In genomic region chr7:74997811-74998210, GRCh38 we compare ENCODE assay signal across 7 cellular contexts. TPM values are rescaled to one million over a fixed set of nuclear protein-coding genes. Genes with fewer than 3 reads are reported as not detected.
DNase-seq lines count a peak whose midpoint lies in the region; TF ChIP-seq lines count a peak whose summit lies in the region.
"Not testable (repeated sequence)": the region's sequence is repeated elsewhere in the genome, so short reads cannot be mapped to it uniquely, and the experiment has no call there.

No MANE protein-coding gene starts in this region.

- peak overlapping the region; percentile 16 for H3K27ac Mint-ChIP-seq in activated CD4-positive, alpha-beta memory T cell treated with anti-CD3 and anti-CD28 coated beads, Interleukin-2, amount 10 ng/mL, durations not matched to agents 7 days and 5 days
- H3K27ac Mint-ChIP-seq in MCF 10A (ENCODE audit: low read depth, unreplicated experiment): peak overlapping the region; percentile 46

- not testable (repeated sequence) for H3K9me3 ChIP-seq in right atrium auricular region; osteoblast (ENCODE audit: low read depth, low read length)

- H3K36me3 ChIP-seq in right atrium auricular region; osteoblast (ENCODE audit: insufficient read depth, low read length): not testable (repeated sequence)

- POLR2A ChIA-PET in activated CD4-positive, alpha-beta memory T cell treated with anti-CD3 and anti-CD28 coated beads, Interleukin-2, amount 10 ng/mL, durations not matched to agents 7 days and 5 days (lab: Charles Lee); MCF 10A (lab: Yijun Ruan, JAX): not testable (repeated sequence)

- CTCF ChIA-PET in activated CD4-positive, alpha-beta memory T cell treated with anti-CD3 and anti-CD28 coated beads, Interleukin-2, amount 10 ng/mL, durations not matched to agents 7 days and 5 days (lab: Charles Lee); MCF 10A (lab: Yijun Ruan, JAX): not testable (repeated sequence)

- H4K20me1 ChIP-seq in osteoblast (ENCODE audit: insufficient read depth, low read length): peaks cover 37% of the 10 kb centered on the region

- peaks cover 0 to 40% of the 10 kb centered on the region in 2 donors for H3K4me1 ChIP-seq in right atrium auricular region
- not testable (repeated sequence) for H3K4me1 ChIP-seq in osteoblast (ENCODE audit: insufficient read depth, low read length)

- in situ Hi-C loops in G401 (cut with HindIII; ENCODE audit: low sequenced_read_pairs): not testable (repeated sequence)

- not testable (repeated sequence) for H3K4me3 ChIP-seq in right atrium auricular region; osteoblast (ENCODE audit: insufficient read depth, low read length)

- not testable (repeated sequence) for H3K27me3 Mint-ChIP-seq in activated CD4-positive, alpha-beta memory T cell treated with anti-CD3 and anti-CD28 coated beads, Interleukin-2, amount 10 ng/mL, durations not matched to agents 7 days and 5 days; MCF 10A (ENCODE audit: insufficient read depth, unreplicated experiment)

- not testable (repeated sequence) for TF ChIP-seq CTCF in MCF 10A (IDR thresholded peaks at IDR 0.05; ENCODE audit: unreplicated experiment); right atrium auricular region (IDR thresholded peaks at IDR 0.05); osteoblast (IDR thresholded peaks at IDR 0.05; ENCODE audit: extremely low read depth, low read depth, low read length)

- H3K27me3 ChIP-seq in right atrium auricular region; osteoblast (ENCODE audit: insufficient read depth, low read length): not testable (repeated sequence)

- not testable (repeated sequence) for H3K9me3 Mint-ChIP-seq in activated CD4-positive, alpha-beta memory T cell treated with anti-CD3 and anti-CD28 coated beads, Interleukin-2, amount 10 ng/mL, durations not matched to agents 7 days and 5 days; MCF 10A (ENCODE audit: unreplicated experiment)

- not testable (repeated sequence) for H3K4me2 ChIP-seq in osteoblast (ENCODE audit: insufficient read depth, low read length)

- H2AFZ ChIP-seq in osteoblast (ENCODE audit: low read length): not testable (repeated sequence)

- not testable (repeated sequence) for H3K4me3 Mint-ChIP-seq in activated CD4-positive, alpha-beta memory T cell treated with anti-CD3 and anti-CD28 coated beads, Interleukin-2, amount 10 ng/mL, durations not matched to agents 7 days and 5 days; MCF 10A (ENCODE audit: unreplicated experiment)

- H3K36me3 Mint-ChIP-seq in activated CD4-positive, alpha-beta memory T cell treated with anti-CD3 and anti-CD28 coated beads, Interleukin-2, amount 10 ng/mL, durations not matched to agents 7 days and 5 days (ENCODE audit: low read depth); MCF 10A (ENCODE audit: insufficient read depth, unreplicated experiment): not testable (repeated sequence)

- DNase-seq in G401 (ENCODE audit: low spot score): peak; percentile 27
- DNase-seq in NCI-H2171 treated with DMSO at 0.1 percent for 48 hours (lab: John Stamatoyannopoulos, UW): peak; percentile 74
- not testable (repeated sequence) for DNase-seq in activated CD4-positive, alpha-beta memory T cell treated with anti-CD3 and anti-CD28 coated beads, Interleukin-2, amount 10 ng/mL, durations not matched to agents 7 days and 5 days
- peak; percentile 24 for DNase-seq in MCF 10A (ENCODE audit: unreplicated experiment)
- DNase-seq in fibroblast of peridontal ligament (ENCODE audit: extremely low read depth): peak; percentile 2
- DNase-seq in right atrium auricular region (ENCODE audit: low spot score): peak; percentile 66
- DNase-seq in osteoblast (ENCODE audit: insufficient read length, low spot score, missing footprints): peak; percentile 54

- H3K4me1 Mint-ChIP-seq in activated CD4-positive, alpha-beta memory T cell treated with anti-CD3 and anti-CD28 coated beads, Interleukin-2, amount 10 ng/mL, durations not matched to agents 7 days and 5 days: peaks cover 15% of the 10 kb centered on the region
- H3K4me1 Mint-ChIP-seq in MCF 10A (ENCODE audit: insufficient read depth, unreplicated experiment): peaks cover 32% of the 10 kb centered on the region

- not testable (repeated sequence) for H3K79me2 ChIP-seq in osteoblast (ENCODE audit: insufficient read depth, low read length)

- BruUV-seq in MCF 10A (replicated peaks; lab: Mats Ljungman, UMichigan): not testable (repeated sequence)

- intact Hi-C loops in MCF 10A (cut with micrococcal nuclease): not testable (repeated sequence)

- H3K27ac ChIP-seq in right atrium auricular region: peak overlapping the region; percentile 75 to 89
- not testable (repeated sequence) for H3K27ac ChIP-seq in osteoblast (ENCODE audit: low read depth, low read length)

RNA-seq across cellular contexts. Expression of gene CASTOR2, which starts 33.3 kb away (rescaled TPM):
- 4.0 and 5.0 TPM in 2 replicates for total RNA-seq in G401 (2014; rRNA removed; shearing (Covaris generic))
- 1 to 10 TPM; 3.0 to 4.3 TPM for total RNA-seq in activated CD4-positive, alpha-beta memory T cell treated with anti-CD3 and anti-CD28 coated beads, Interleukin-2, amount 10 ng/mL, durations not matched to agents 7 days and 5 days
- total RNA-seq in MCF 10A (2022): 2.2 and 2.6 TPM in 2 replicates
- total RNA-seq in right atrium auricular region: 10 to 100 TPM; 65.0 to 67.8 TPM
- 17.0 and 24.8 TPM in 2 replicates for total RNA-seq in osteoblast
